Comparison of ENCODE assay signal across 8 cellular contexts in genomic region chr10:511101-511848, GRCh38.
A peak's percentile ranks its signal among the peaks of the same experiment; 100 is the strongest.
DNase-seq lines count a peak whose midpoint lies in the region; ATAC-seq, FAIRE-seq and TF ChIP-seq lines count a peak whose summit lies in the region.

No MANE protein-coding gene starts in this region.

- peak overlapping the region in 1 of 2 experiments; percentile 36; a peak in 1 of 4 replicates for H3K4me2 ChIP-seq in H1 (ENCODE audit: insufficient read depth in 1 of 2, low read depth in 2 of 2, low read length in 2 of 2)
- no peak overlapping the region for H3K4me2 ChIP-seq in mesenchymal stem cell (ENCODE audit: low read length, poor library complexity, severe bottlenecking)

- H2BK20ac ChIP-seq in H1 (ENCODE audit: low read length), result no peak overlapping the region

- FAIRE-seq in H1 (lab: Jason Lieb, UNC), result peak; percentile 97

- H3K79me1 ChIP-seq in H1 (ENCODE audit: low read depth, low read length) (no peaks in the 10 kb centered on the region), mesenchymal stem cell (replicated peaks; ENCODE audit: low read length, poor library complexity, severe bottlenecking) (peaks cover 64% of the 10 kb centered on the region)

- H4K91ac ChIP-seq in H1 (replicated peaks; ENCODE audit: insufficient read length, low read length) (no peak overlapping the region), mesenchymal stem cell (ENCODE audit: low read length) (no peak overlapping the region)

- H3K4ac ChIP-seq in H1 (replicated peaks; ENCODE audit: insufficient read length, low read depth, low read length) (no peak overlapping the region), mesenchymal stem cell (ENCODE audit: low read depth in 1 of 2, low read length in 2 of 2) (peak overlapping the region in 1 of 2 experiments; percentile 39)

- H3K56ac ChIP-seq in H1 (replicated peaks; ENCODE audit: insufficient read length, low read depth, low read length), result no peak overlapping the region

- H3K4me3 ChIP-seq in H1 (ENCODE audit: extremely low read depth in 1 of 4, insufficient read depth in 2 of 4, low read depth in 3 of 4, low read length in 4 of 4), result no peak overlapping the region
- H3K4me3 ChIP-seq in mesenchymal stem cell (ENCODE audit: insufficient read depth in 1 of 2, low read depth in 1 of 2, low read length in 2 of 2), result no peak overlapping the region

- H3K9me3 ChIP-seq in H1 (ENCODE audit: insufficient read depth in 2 of 2, low read depth in 1 of 2, low read length in 1 of 2) (peaks cover 0 to 4% of the 10 kb centered on the region in 2 experiments; a peak in 1 of 4 replicates), mesenchymal stem cell (ENCODE audit: control insufficient read depth, low read length) (no peaks in the 10 kb centered on the region)

- H3K79me2 ChIP-seq in H1 (ENCODE audit: control insufficient read depth in 1 of 2, insufficient read depth in 2 of 2, low read length in 2 of 2), result no peaks in the 10 kb centered on the region

- H2BK15ac ChIP-seq in H1 (ENCODE audit: low read length) (no peak overlapping the region), mesenchymal stem cell (ENCODE audit: low read depth, poor library complexity, severe bottlenecking) (no peak overlapping the region)

- 36% methylated on average over 21 of the region's 21 CpGs; no CpG with 5 or more reads in 1 of the 2 experiments for whole genome bisulfite sequencing in H1 (ENCODE audit: extremely low coverage in 1 of 2, insufficient coverage in 1 of 2, insufficient read length in 1 of 2, insufficient replicate concordance in 2 of 2, low coverage in 1 of 2, low lambda C conversion rate in 2 of 2, missing lambda C conversion rate in 1 of 2), 2 experiments
- WGBS in mesenchymal stem cell, result 28% methylated on average over 17 of the region's 21 CpGs

- peak; percentile 75 for TF ChIP-seq CTCF in GM12801 (IDR thresholded peaks at IDR 0.05; ENCODE audit: extremely low read depth, insufficient read length)
- peak; percentile 92 to 99 (median 99) for TF ChIP-seq CTCF in H1 (IDR thresholded peaks at IDR 0.05; ENCODE audit: control extremely low read depth in 1 of 3, insufficient read depth in 1 of 3, low read depth in 1 of 3, low read length in 3 of 3)

- no peak for TF ChIP-seq POLR2A in H1 (IDR thresholded peaks at IDR 0.05; ENCODE audit: control extremely low read depth in 1 of 2, low read depth in 2 of 2, low read length in 2 of 2)

- POLR2A ChIA-PET in H1 (lab: Charles Lee; ENCODE audit: partially characterized antibody), result no interaction called here

- H3K27me3 ChIP-seq in H1 (replicated peaks in 1 of 4; ENCODE audit: control insufficient read depth in 3 of 4, extremely low read depth in 1 of 4, insufficient read depth in 3 of 4, low read length in 3 of 4) (peaks cover 23 to 45% (median 38%) of the 10 kb centered on the region in 4 experiments), mesenchymal stem cell (ENCODE audit: control insufficient read depth in 1 of 2, insufficient read depth in 1 of 2, low read length in 2 of 2) (no peaks in the 10 kb centered on the region)

- CTCF ChIA-PET in H1 (lab: Charles Lee; ENCODE audit: partially characterized antibody), result interaction anchor here (0.6 to 3.3 kb wide), 31 partner anchors 10 to 291 kb away, joined by 3 to 23 read pairs (median 3); no protein-coding TSS in a partner anchor

- H3K23me2 ChIP-seq in H1 (ENCODE audit: low read depth, low read length), result no peaks in the 10 kb centered on the region

- no peak overlapping the region for H3K23ac ChIP-seq in H1 (ENCODE audit: insufficient read length)
- no peak overlapping the region for H3K23ac ChIP-seq in mesenchymal stem cell (ENCODE audit: low read length in 2 of 2)

- H3K9ac ChIP-seq in H1 (replicated peaks in 1 of 4; ENCODE audit: extremely low read depth in 1 of 4, low read depth in 3 of 4, low read length in 3 of 4), result no peak overlapping the region
- peak overlapping the region; percentile 75 for H3K9ac ChIP-seq in mesenchymal stem cell (ENCODE audit: low read length)

- peaks cover 25 to 32% of the 10 kb centered on the region in 2 experiments for H4K20me1 ChIP-seq in H1 (replicated peaks in 1 of 2; ENCODE audit: control insufficient read depth in 1 of 2, insufficient read depth in 2 of 2, low read length in 2 of 2)

- H3K36me3 ChIP-seq in H1 (ENCODE audit: control insufficient read depth in 2 of 4, insufficient read depth in 4 of 4, low read length in 3 of 4), result no peaks in the 10 kb centered on the region
- peaks cover 21 to 42% of the 10 kb centered on the region in 2 experiments for H3K36me3 ChIP-seq in mesenchymal stem cell (ENCODE audit: control insufficient read depth in 1 of 2, insufficient read depth in 2 of 2, low read depth in 1 of 2, low read length in 2 of 2)

- H3K4me1 ChIP-seq in H1 (replicated peaks in 1 of 4; ENCODE audit: control insufficient read depth in 3 of 4, insufficient read depth in 4 of 4, low read length in 3 of 4) (no peaks in the 10 kb centered on the region; a peak in 2 of 7 replicates), mesenchymal stem cell (ENCODE audit: control insufficient read depth, insufficient read depth, low read depth, low read length) (peaks cover 13% of the 10 kb centered on the region)

- no peak for TF ChIP-seq EP300 in H1 (IDR thresholded peaks at IDR 0.05; ENCODE audit: borderline replicate concordance in 1 of 2, low read depth in 2 of 2, low read length in 2 of 2)

- ATAC-seq in HG03432 (IDR thresholded peaks at IDR 0.05; ENCODE audit: unreplicated experiment), result peak; percentile 52
- no peak for ATAC-seq in GM19467 (IDR thresholded peaks at IDR 0.05; ENCODE audit: unreplicated experiment)

- DNase-seq in NCI-H82 treated with DMSO at 0.1 percent for 48 hours (lab: John Stamatoyannopoulos, UW; ENCODE audit: unreplicated experiment), result peak; percentile 8
- DNase-seq in activated CD8-positive, alpha-beta memory T cell treated with anti-CD3 and anti-CD28 coated beads for 4 hours (ENCODE audit: low read depth in 2 of 2), result peak; percentile 36 to 42
- DNase-seq in H1 (ENCODE audit: low read depth in 1 of 2, low spot score in 2 of 2), result peak; percentile 94 to 97
- DNase-seq in mesenchymal stem cell, result peak; percentile 92
- DNase-seq in stimulated activated CD8-positive, alpha-beta memory T cell treated with anti-CD3 and anti-CD28 coated beads, Interleukin-12 subunit alpha, Interleukin-12 subunit beta, amount 100 ng/mL, for 24 hours (ENCODE audit: extremely low read depth), result peak; percentile 59

- H4K5ac ChIP-seq in H1 (ENCODE audit: insufficient read length, low read depth, low read length), result no peak overlapping the region

- TF ChIP-seq RAD21 in H1 (IDR thresholded peaks at IDR 0.05 in 1 of 2, conservative IDR thresholded peaks at IDR 0.05 in 1 of 2; ENCODE audit: low read depth in 2 of 2, low read length in 2 of 2), result peak; percentile 89 to 95

- H2BK5ac ChIP-seq in H1 (ENCODE audit: low read depth, low read length) (no peak overlapping the region), mesenchymal stem cell (ENCODE audit: low read depth, low read length, poor library complexity, severe bottlenecking) (no peak overlapping the region)

- H2BK12ac ChIP-seq in H1 (ENCODE audit: low read depth, low read length), result no peak overlapping the region
- H2BK12ac ChIP-seq in mesenchymal stem cell (ENCODE audit: low read length in 2 of 2), result no peak overlapping the region

- H2AK5ac ChIP-seq in H1 (ENCODE audit: low read depth, low read length) (no peak overlapping the region), mesenchymal stem cell (ENCODE audit: low read length, severe bottlenecking) (no peak overlapping the region)

- H3K18ac ChIP-seq in H1 (ENCODE audit: extremely low read depth, low read length) (no peak overlapping the region), mesenchymal stem cell (ENCODE audit: low read depth in 1 of 2, low read length in 2 of 2) (no peak overlapping the region)

- H3K14ac ChIP-seq in H1 (ENCODE audit: insufficient read length), result no peak overlapping the region
- H3K14ac ChIP-seq in mesenchymal stem cell (ENCODE audit: low read length in 2 of 2), result no peak overlapping the region

- no peak overlapping the region for H2BK120ac ChIP-seq in H1 (replicated peaks; ENCODE audit: low read depth, low read length)
- no peak overlapping the region for H2BK120ac ChIP-seq in mesenchymal stem cell (ENCODE audit: low read depth, low read length)

- no peak overlapping the region for H2AFZ ChIP-seq in H1 (ENCODE audit: low read length)
- no peak overlapping the region for H2AFZ ChIP-seq in mesenchymal stem cell (ENCODE audit: low read depth, low read length)

- H4K8ac ChIP-seq in H1 (ENCODE audit: extremely low read depth, insufficient read depth, low read length) (no peak overlapping the region), mesenchymal stem cell (ENCODE audit: low read length) (no peak overlapping the region)

- no peak overlapping the region for H3K27ac ChIP-seq in H1 (ENCODE audit: low read depth, low read length)
- no peak overlapping the region for H3K27ac ChIP-seq in mesenchymal stem cell (ENCODE audit: low read length, poor library complexity, severe bottlenecking)

TF ChIP-seq in H1, 55 proteins besides CTCF, POLR2A, EP300 and RAD21 (continues in another document):
- TF ChIP-seq GTF2F1 (IDR thresholded peaks at IDR 0.05; ENCODE audit: borderline replicate concordance, low read depth, low read length), result no peak
- 0 out of 2 replicates have a peak, but pooled peaks have one; percentile 68 for TF ChIP-seq TCF12 (IDR thresholded peaks at IDR 0.05; ENCODE audit: low read depth, low read length)
- TF ChIP-seq SIN3A (conservative IDR thresholded peaks at IDR 0.05 in 1 of 2, IDR thresholded peaks at IDR 0.05 in 1 of 2; ENCODE audit: low read depth in 1 of 2, low read length in 2 of 2), result peak in 1 of 2 experiments; percentile 74; a peak in 2 of 4 replicates
- TF ChIP-seq CTBP2 (IDR thresholded peaks at IDR 0.05; ENCODE audit: borderline replicate concordance, insufficient read depth, insufficient read length, low read length), result no peak
- TF ChIP-seq BCL11A (IDR thresholded peaks at IDR 0.05; ENCODE audit: low read depth in 2 of 2, low read length in 2 of 2), result no peak
- 0 out of 2 replicates have a peak, but pooled peaks have one; percentile 33 for TF ChIP-seq BRCA1 (IDR thresholded peaks at IDR 0.05; ENCODE audit: low read depth, low read length)
- no peak for TF ChIP-seq EGR1 (IDR thresholded peaks at IDR 0.05; ENCODE audit: borderline replicate concordance, low read depth, low read length)
- TF ChIP-seq TAF7 (optimal IDR thresholded peaks at IDR 0.05; ENCODE audit: borderline replicate concordance, low read depth, low read length), result no peak
- no peak for TF ChIP-seq RFX5 (IDR thresholded peaks at IDR 0.05; ENCODE audit: borderline replicate concordance, low read depth, low read length)
- peak; percentile 84 for TF ChIP-seq BACH1 (IDR thresholded peaks at IDR 0.05; ENCODE audit: low read length)
- TF ChIP-seq NRF1 (IDR thresholded peaks at IDR 0.05; ENCODE audit: low read depth, low read length), result no peak
- peak; percentile 84 for TF ChIP-seq CHD2 (IDR thresholded peaks at IDR 0.05; ENCODE audit: low read length)
- TF ChIP-seq RXRA (IDR thresholded peaks at IDR 0.05; ENCODE audit: insufficient read depth, low read depth, low read length), result no peak
- TF ChIP-seq JUN (IDR thresholded peaks at IDR 0.05; ENCODE audit: low read depth, low read length), result no peak
- no peak for TF ChIP-seq SIRT6 (IDR thresholded peaks at IDR 0.05; ENCODE audit: low read length)
- TF ChIP-seq SUZ12 (IDR thresholded peaks at IDR 0.05; ENCODE audit: low read length), result no peak

Comparison
In these comparisons a context has a peak if more than half of its experiments do, and no peak if none do; other contexts are left out.
1. DNase-seq: peak in every context shown above with its lines; median percentile 96 in H1; 92 in mesenchymal stem cell; 59 in stimulated activated CD8-positive, alpha-beta memory T cell treated with anti-CD3 and anti-CD28 coated beads, Interleukin-12 subunit alpha, Interleukin-12 subunit beta, amount 100 ng/mL, for 24 hours; 39 in activated CD8-positive, alpha-beta memory T cell treated with anti-CD3 and anti-CD28 coated beads for 4 hours; 8 in NCI-H82 treated with DMSO at 0.1 percent for 48 hours.